In genomic region chr14:99566009-99566389, GRCh38 we compare ENCODE assay signal across 12 cellular contexts. TPM values are rescaled to one million over a fixed set of nuclear protein-coding genes. Genes with fewer than 3 reads are reported as not detected.
DNase-seq lines count a peak whose midpoint lies in the region.
"Had no signal": no experiment of that assay in that cellular context is flagged by ENCODE, and none has a peak within 500 bp of the region (broad histone marks: within the 10 kb centered on the region; RNA-seq: fewer than 3 reads in every experiment).

No MANE protein-coding gene starts in this region.

- peaks cover 59 to 81% of the 10 kb centered on the region in 2 donors for H3K4me1 ChIP-seq in neuronal stem cell (ENCODE audit: control insufficient read depth in 2 of 2, insufficient read depth in 1 of 2, low read depth in 1 of 2, low read length in 2 of 2)

- no peaks in the 10 kb centered on the region for H3K9me3 ChIP-seq in MG63
- H3K9me3 ChIP-seq in neuronal stem cell (replicated peaks in 1 of 2; ENCODE audit: control insufficient read depth in 2 of 2, insufficient read depth in 1 of 2, low read depth in 1 of 2, low read length in 2 of 2): no peaks in the 10 kb centered on the region

- peak overlapping the region; percentile 0 for H2BK15ac ChIP-seq in neuronal stem cell (ENCODE audit: low read length)

- no peak overlapping the region for H3K23ac ChIP-seq in neuronal stem cell (ENCODE audit: low read depth, low read length, poor library complexity)

- H3K4ac ChIP-seq in neuronal stem cell (ENCODE audit: low read length): no peak overlapping the region

- H2AFZ ChIP-seq in neuronal stem cell (ENCODE audit: low read length): no peak overlapping the region

- no peak overlapping the region for H2BK120ac ChIP-seq in neuronal stem cell (ENCODE audit: low read depth, low read length)

- no peak overlapping the region for H3K4me2 ChIP-seq in neuronal stem cell (ENCODE audit: insufficient read depth, low read length, poor library complexity, severe bottlenecking)

- H3K14ac ChIP-seq in neuronal stem cell (ENCODE audit: low read length): no peak overlapping the region

- H3K79me1 ChIP-seq in neuronal stem cell (ENCODE audit: low read depth, low read length): peaks cover 9% of the 10 kb centered on the region

- H3K4me3 ChIP-seq in MG63 (no peak overlapping the region), neuronal stem cell (ENCODE audit: low read length in 2 of 2) (no peak overlapping the region)
- H3K4me3 ChIP-seq: dorsolateral prefrontal cortex had no signal

- no peak overlapping the region for H4K8ac ChIP-seq in neuronal stem cell (ENCODE audit: low read depth, low read length)

- no peak overlapping the region for H3K27ac ChIP-seq in neuronal stem cell (replicated peaks; ENCODE audit: low read length)

- no peak overlapping the region for H4K91ac ChIP-seq in neuronal stem cell (ENCODE audit: low read depth, low read length, poor library complexity)

- WGBS in neuronal stem cell (ENCODE audit: extremely low coverage in 2 of 2, insufficient read length in 2 of 2, insufficient replicate concordance in 1 of 2), 2 donors: no CpG with 5 or more reads among the region's 7 CpGs

- DNase-seq in DMS79 treated with DMSO at 0.1 percent for 48 hours (lab: John Stamatoyannopoulos, UW): peak; percentile 84
- peak; percentile 55 for DNase-seq in MG63
- peak; percentile 45 for DNase-seq in dermis blood vessel endothelial cell
- no peak for DNase-seq in neuronal stem cell (ENCODE audit: low spot score)
- DNase-seq in activated T-cell treated with anti-CD3 and anti-CD28 coated beads for 4 hours: no peak
- DNase-seq in NCI-H2171 treated with DMSO at 0.1 percent for 48 hours (lab: John Stamatoyannopoulos, UW): no peak
- DNase-seq in UCSD-AML1 (lab: John Stamatoyannopoulos, UW; ENCODE audit: unreplicated experiment): no peak
- DNase-seq: activated CD8-positive, alpha-beta memory T cell treated with anti-CD3 and anti-CD28 coated beads, Interleukin-2, amount 50 U/mL, for 48 hours; kidney glomerular epithelial cell; natural killer cell; NCI-H524 had no signal

- H3K9ac ChIP-seq in neuronal stem cell (ENCODE audit: low read depth, low read length, poor library complexity): no peak overlapping the region

- H2BK5ac ChIP-seq in neuronal stem cell (ENCODE audit: low read length): no peak overlapping the region

- H3K18ac ChIP-seq in neuronal stem cell (ENCODE audit: low read length): peak overlapping the region; percentile 60

- no peaks in the 10 kb centered on the region for H3K27me3 ChIP-seq in MG63
- H3K27me3 ChIP-seq in neuronal stem cell (ENCODE audit: control insufficient read depth in 3 of 3, insufficient read depth in 3 of 3, low read depth in 1 of 3, low read length in 3 of 3): no peaks in the 10 kb centered on the region
- H3K27me3 ChIP-seq: dorsolateral prefrontal cortex had no signal

- H3K36me3 ChIP-seq in MG63 (no peaks in the 10 kb centered on the region), neuronal stem cell (replicated peaks in 1 of 2; ENCODE audit: control insufficient read depth in 2 of 2, insufficient read depth in 2 of 2, low read length in 2 of 2) (no peaks in the 10 kb centered on the region)

- H2AK5ac ChIP-seq in neuronal stem cell (ENCODE audit: low read depth, low read length): peak overlapping the region; percentile 73

- H2BK12ac ChIP-seq in neuronal stem cell (ENCODE audit: low read length): no peak overlapping the region

RNA-seq across cellular contexts. Expression of gene CCDC85C, which starts 38.0 kb away (rescaled TPM):
- total RNA-seq in MG63 (2014; rRNA removed; shearing (Covaris generic); ENCODE audit: low replicate concordance): 19.9 and 22.2 TPM in 2 replicates
- 14.5 and 32.4 TPM in 2 replicates for total RNA-seq in dermis blood vessel endothelial cell
- polyA plus RNA-seq in neuronal stem cell (2013, experiment 1 of 2): 22.3 TPM
- polyA plus RNA-seq in neuronal stem cell (2013, experiment 2 of 2): 22.5 TPM

Comparison
In these comparisons a context has a peak if more than half of its experiments do, and no peak if none do; other contexts are left out.
1. DNase-seq: peak in DMS79 treated with DMSO at 0.1 percent for 48 hours (single experiment), MG63 (single experiment) and dermis blood vessel endothelial cell (single experiment); none in neuronal stem cell (single experiment), activated T-cell treated with anti-CD3 and anti-CD28 coated beads for 4 hours (single experiment), NCI-H2171 treated with DMSO at 0.1 percent for 48 hours (single experiment) and UCSD-AML1 (single experiment).